8 cellular contexts compared by ENCODE assay signal in genomic region chr15:88897456-88898194, GRCh38. TPM values are rescaled to one million over a fixed set of nuclear protein-coding genes. Genes with fewer than 3 reads are reported as not detected.
DNase-seq lines count a peak whose midpoint lies in the region; ATAC-seq and TF ChIP-seq lines count a peak whose summit lies in the region.

No MANE protein-coding gene starts in this region.

- peaks cover 43% of the 10 kb centered on the region for H3K36me3 ChIP-seq in DND-41 (ENCODE audit: insufficient read depth, low read length)
- H3K36me3 ChIP-seq in SJCRH30 = no peaks in the 10 kb centered on the region

- peak overlapping the region; percentile 47; the same call in 1 of the 2 replicates for H3K4me2 ChIP-seq in DND-41 (ENCODE audit: insufficient read depth, low read length)

- no peaks in the 10 kb centered on the region for H3K9me3 ChIP-seq in DND-41 (ENCODE audit: insufficient read depth, low read length, severe bottlenecking)
- no peaks in the 10 kb centered on the region for H3K9me3 ChIP-seq in SJCRH30 (replicated peaks)

- ATAC-seq in DND-41 (ENCODE audit: insufficient read depth, low read depth) = peak; percentile 98
- ATAC-seq in HG03565 (IDR thresholded peaks at IDR 0.05; ENCODE audit: unreplicated experiment) = peak; percentile 88
- no peak for ATAC-seq in GM18907 (IDR thresholded peaks at IDR 0.05; ENCODE audit: unreplicated experiment)

- peak; percentile 65 for TF ChIP-seq CTCF in DND-41 (IDR thresholded peaks at IDR 0.05; ENCODE audit: borderline replicate concordance, extremely low read depth, low read length, poor library complexity, severe bottlenecking)
- peak; percentile 69 for TF ChIP-seq CTCF in type B pancreatic cell (conservative IDR thresholded peaks at IDR 0.05)

- H3K4me3 Mint-ChIP-seq in type B pancreatic cell = no peak overlapping the region

- no peaks in the 10 kb centered on the region for H3K9me3 Mint-ChIP-seq in type B pancreatic cell

- peaks cover 21% of the 10 kb centered on the region for H4K20me1 ChIP-seq in DND-41 (ENCODE audit: insufficient read depth, low read length)

- peaks cover 19% of the 10 kb centered on the region for H3K4me1 Mint-ChIP-seq in type B pancreatic cell (ENCODE audit: unreplicated experiment)

- H3K36me3 Mint-ChIP-seq in type B pancreatic cell = no peaks in the 10 kb centered on the region

- H3K4me1 ChIP-seq in DND-41 (ENCODE audit: insufficient read depth, low read length) (peaks cover 28% of the 10 kb centered on the region), SJCRH30 (peaks cover 10% of the 10 kb centered on the region)

- H3K27ac ChIP-seq in DND-41 (ENCODE audit: low read length) = no peak overlapping the region
- peak overlapping the region; percentile 38; the same call in 1 of the 2 replicates for H3K27ac ChIP-seq in SJCRH30

- no peaks in the 10 kb centered on the region for H3K79me2 ChIP-seq in DND-41 (ENCODE audit: insufficient read depth, low read length)

- H3K27me3 Mint-ChIP-seq in type B pancreatic cell = peaks cover 20% of the 10 kb centered on the region

- peak overlapping the region; percentile 56 for H3K27ac Mint-ChIP-seq in type B pancreatic cell

- H3K27me3 ChIP-seq in DND-41 (ENCODE audit: insufficient read depth, low read length, poor library complexity) = no peaks in the 10 kb centered on the region
- H3K27me3 ChIP-seq in SJCRH30 = peaks cover 9% of the 10 kb centered on the region; the same call in 1 of the 2 replicates

- H3K4me3 ChIP-seq in DND-41 (ENCODE audit: low read depth in 1 of 2, low read length in 2 of 2) = peak overlapping the region in 1 of 2 experiments; percentile 26; a peak in 1 of 4 replicates
- no peak overlapping the region for H3K4me3 ChIP-seq in SJCRH30

- no peak overlapping the region for H2AFZ ChIP-seq in DND-41 (ENCODE audit: low read depth, low read length)

- DNase-seq in DND-41 (peak; percentile 89), SJCRH30 (peak; percentile 93 to 94), germinal center (ENCODE audit: low spot score) (peak; percentile 51), posterior vena cava (ENCODE audit: low spot score) (peak; percentile 96), type B pancreatic cell (ENCODE audit: extremely low spot score, unreplicated experiment) (peak; percentile 86)
- peak; percentile 56 for DNase-seq in activated gamma-delta T cell treated with anti-CD3 and anti-CD28 coated beads, Interleukin-2, amount 50 U/mL, for 16 hours (ENCODE audit: low read depth)

- intact Hi-C loops in posterior vena cava (cut with DNase I) = no loop called here

- H3K9ac ChIP-seq in DND-41 (ENCODE audit: low read depth, low read length) = no peak overlapping the region

RNA-seq across cellular contexts. Expression of gene HAPLN3, which starts 2.3 kb away (rescaled TPM):
- 2.5 and 2.8 TPM in 2 replicates for total RNA-seq in SJCRH30 (2014; rRNA removed; shearing (Covaris generic))
- total RNA-seq in posterior vena cava (10 to 100 TPM; 25.4 to 27.9 TPM), type B pancreatic cell (ENCODE audit: low replicate concordance) (3.2 and 10.4 TPM in 2 replicates)

RNA-seq across cellular contexts. Expression of gene MFGE8, which starts 15.6 kb away (rescaled TPM):
- total RNA-seq in SJCRH30 (2014; rRNA removed; shearing (Covaris generic)) = 60.9 and 69.1 TPM in 2 replicates
- total RNA-seq in posterior vena cava = 1,000 to 10,000 TPM in 1 of 2 donors, 100 to 1,000 TPM in 1; 829 to 1,044 TPM
- total RNA-seq in type B pancreatic cell (ENCODE audit: low replicate concordance) = 82.0 and 162 TPM in 2 replicates
